ENCODE assay signal across 9 cellular contexts in genomic region chr5:139655727-139656271, GRCh38. TPM values are rescaled to one million over a fixed set of nuclear protein-coding genes. Genes with fewer than 3 reads are reported as not detected.
DNase-seq lines count a peak whose midpoint lies in the region; ATAC-seq and TF ChIP-seq lines count a peak whose summit lies in the region.
"Had no signal": no experiment of that assay in that cellular context is flagged by ENCODE, and none has a peak within 500 bp of the region (broad histone marks: within the 10 kb centered on the region; RNA-seq: fewer than 3 reads in every experiment).

No MANE protein-coding gene starts in this region.

- no peaks in the 10 kb centered on the region for H3K27me3 Mint-ChIP-seq in stimulated activated memory B cell treated with anti-CD40 and anti-IgM and Interleukin-4, amounts not matched to agents 10 μg/mL and 1 μg/mL and 100 μg/mL, for 72 hours
- H3K27me3 Mint-ChIP-seq in T-cell = peaks cover 26 to 32% of the 10 kb centered on the region in 2 donors

- no peak for TF ChIP-seq CTCF in cardiac fibroblast (IDR thresholded peaks at IDR 0.05; ENCODE audit: low read depth, low read length)
- no peak for TF ChIP-seq CTCF in liver (IDR thresholded peaks at IDR 0.05; ENCODE audit: low read depth, low read length, missing input control)

- no peak overlapping the region for H3K4me3 ChIP-seq in cardiac fibroblast (replicated peaks in 1 of 2; ENCODE audit: low read depth in 2 of 2, low read length in 2 of 2)
- peak overlapping the region in 1 of 3 donors; percentile 20 for H3K4me3 ChIP-seq in liver (ENCODE audit: low read depth in 1 of 3, low read length in 3 of 3)
- H3K4me3 ChIP-seq: SK-N-MC had no signal

- H3K4me1 Mint-ChIP-seq in stimulated activated memory B cell treated with anti-CD40 and anti-IgM and Interleukin-4, amounts not matched to agents 10 μg/mL and 1 μg/mL and 100 μg/mL, for 72 hours = peaks cover 94% of the 10 kb centered on the region
- H3K4me1 Mint-ChIP-seq in T-cell = peaks cover 36 to 46% (median 36%) of the 10 kb centered on the region in 3 donors

- H3K36me3 ChIP-seq in liver (ENCODE audit: control insufficient read depth in 4 of 4, insufficient read depth in 3 of 4, low read depth in 1 of 4, low read length in 3 of 4) = no peaks in the 10 kb centered on the region

- POLR2A ChIA-PET in T-cell (lab: Charles Lee) = no interaction called here

- peak in 1 of 2 donors; percentile 42 for TF ChIP-seq RAD21 in liver (IDR thresholded peaks at IDR 0.05)

- H3K9ac ChIP-seq in liver (ENCODE audit: low read depth in 1 of 2, low read length in 2 of 2) = no peak overlapping the region

- H3K36me3 Mint-ChIP-seq in stimulated activated memory B cell treated with anti-CD40 and anti-IgM and Interleukin-4, amounts not matched to agents 10 μg/mL and 1 μg/mL and 100 μg/mL, for 72 hours = no peaks in the 10 kb centered on the region
- no peaks in the 10 kb centered on the region for H3K36me3 Mint-ChIP-seq in T-cell

- H3K4me1 ChIP-seq in liver (ENCODE audit: control insufficient read depth in 4 of 4, insufficient read depth in 4 of 4, low read length in 3 of 4) = peaks cover 65 to 94% (median 87%) of the 10 kb centered on the region in 4 donors

- 13% methylated on average over 18 of the region's 18 CpGs for WGBS in liver

- H3K27me3 ChIP-seq in liver (ENCODE audit: control insufficient read depth in 4 of 4, insufficient read depth in 4 of 4, low read length in 3 of 4) = no peaks in the 10 kb centered on the region

- H3K9me3 ChIP-seq in liver (ENCODE audit: control insufficient read depth in 4 of 4, low read length in 3 of 4) = no peaks in the 10 kb centered on the region

- peak overlapping the region; percentile 51 to 79 for H3K27ac ChIP-seq in liver (ENCODE audit: low read depth in 1 of 2, low read length in 2 of 2)
- H3K27ac ChIP-seq: SK-N-MC had no signal

- peak overlapping the region; percentile 88 for H3K27ac Mint-ChIP-seq in stimulated activated memory B cell treated with anti-CD40 and anti-IgM and Interleukin-4, amounts not matched to agents 10 μg/mL and 1 μg/mL and 100 μg/mL, for 72 hours
- no peak overlapping the region for H3K27ac Mint-ChIP-seq in T-cell

- H3K9me3 Mint-ChIP-seq in stimulated activated memory B cell treated with anti-CD40 and anti-IgM and Interleukin-4, amounts not matched to agents 10 μg/mL and 1 μg/mL and 100 μg/mL, for 72 hours = no peaks in the 10 kb centered on the region
- H3K9me3 Mint-ChIP-seq in T-cell = no peaks in the 10 kb centered on the region

- H3K4me3 Mint-ChIP-seq in stimulated activated memory B cell treated with anti-CD40 and anti-IgM and Interleukin-4, amounts not matched to agents 10 μg/mL and 1 μg/mL and 100 μg/mL, for 72 hours = peak overlapping the region; percentile 42
- H3K4me3 Mint-ChIP-seq in T-cell = no peak overlapping the region

- DNase-seq in H4 (ENCODE audit: low spot score) = peak; percentile 68
- DNase-seq in cardiac fibroblast (ENCODE audit: low read depth in 2 of 2) = peak; percentile 21 to 63
- DNase-seq in NCI-H510A treated with DMSO at 0.1 percent for 48 hours (lab: John Stamatoyannopoulos, UW) = no peak
- DNase-seq in iPS-NIHi11 (ENCODE audit: low spot score) = no peak
- DNase-seq in T-cell = no peak

- no peak for ATAC-seq in stimulated activated memory B cell treated with anti-CD40 and anti-IgM and Interleukin-4, amounts not matched to agents 10 μg/mL and 1 μg/mL and 100 μg/mL, for 72 hours
- ATAC-seq in GM19023 (IDR thresholded peaks at IDR 0.05; ENCODE audit: unreplicated experiment) (no peak), T-cell (replicated peaks in 1 of 4) (no peak)

- CTCF ChIA-PET in T-cell (lab: Charles Lee) = no interaction called here

TF ChIP-seq in liver, 16 proteins besides CTCF, POLR2A, EP300 and RAD21:
- TF ChIP-seq REST (IDR thresholded peaks at IDR 0.05) = no peak
- peak in 1 of 2 donors; percentile 16 for TF ChIP-seq HNF4A (conservative IDR thresholded peaks at IDR 0.05)
- no peak for TF ChIP-seq HNF4G (IDR thresholded peaks at IDR 0.05)
- TF ChIP-seq SP1 (IDR thresholded peaks at IDR 0.05) = peak; percentile 33
- peak; percentile 30 for TF ChIP-seq YY1 (IDR thresholded peaks at IDR 0.05)
- TF ChIP-seq MAX (IDR thresholded peaks at IDR 0.05) = peak; percentile 53
- TF ChIP-seq FOXA1 (IDR thresholded peaks at IDR 0.05) = peak; percentile 15
- TF ChIP-seq FOXA2 (IDR thresholded peaks at IDR 0.05) = no peak
- TF ChIP-seq EGR1 (IDR thresholded peaks at IDR 0.05; ENCODE audit: low read depth in 2 of 2) = no peak
- TF ChIP-seq RXRA (IDR thresholded peaks at IDR 0.05) = peak in 1 of 2 donors; percentile 42
- peak; percentile 43 for TF ChIP-seq NR2F2 (IDR thresholded peaks at IDR 0.05)
- no peak for TF ChIP-seq JUND (IDR thresholded peaks at IDR 0.05)
- TF ChIP-seq ZBTB33 (IDR thresholded peaks at IDR 0.05) = no peak
- TF ChIP-seq GABPA (IDR thresholded peaks at IDR 0.05 in 1 of 2, conservative IDR thresholded peaks at IDR 0.05 in 1 of 2) = no peak
- TF ChIP-seq ATF3 (IDR thresholded peaks at IDR 0.05) = no peak
- TF ChIP-seq TAF1 (conservative IDR thresholded peaks at IDR 0.05) = peak; percentile 24

RNA-seq across cellular contexts. Expression of gene CXXC5, which starts 7.7 kb away (rescaled TPM):
- total RNA-seq in H4 (2014; rRNA removed; shearing (Covaris generic)) = 46.9 and 55.1 TPM in 2 replicates
- total RNA-seq in liver (10 to 100 TPM; 59.1 to 78.6 TPM), T-cell (1 to 10 TPM; 5.1 to 7.6 (median 6.2) TPM)
- 10 to 100 TPM; 40.6 to 70.0 TPM for polyA plus RNA-seq in liver

Comparison
In these comparisons a context has a peak if more than half of its experiments do, and no peak if none do; other contexts are left out.
1. DNase-seq: peak in H4 (single experiment) and cardiac fibroblast (2 of 2); none in NCI-H510A treated with DMSO at 0.1 percent for 48 hours (single experiment), iPS-NIHi11 (single experiment) and T-cell (0 of 34).